ENCODE assay signal across 1 cellular context in genomic region chr19:18571564-18572344, GRCh38.
A peak's percentile ranks its signal among the peaks of the same experiment; 100 is the strongest.
TF ChIP-seq lines count a peak whose summit lies in the region.

UBA52 (plus strand) TSS chr19:18571857; CDS start chr19:18573301, 1,444 bp downstream.

TF ChIP-seq in SK-N-SH, 30 proteins besides CTCF, POLR2A, EP300 and RAD21 (continued from another document):
- TF ChIP-seq PBX3 (IDR thresholded peaks at IDR 0.05) (peak; percentile 7; the same call in 1 of the 2 replicates), TEAD4 (IDR thresholded peaks at IDR 0.05; ENCODE audit: borderline replicate concordance, insufficient read depth) (no peak), USF1 (IDR thresholded peaks at IDR 0.05; ENCODE audit: borderline replicate concordance, low read depth) (peak; percentile 95), USF2 (IDR thresholded peaks at IDR 0.05; ENCODE audit: borderline replicate concordance, low read depth, low read length) (peak; percentile 70), ZBTB33 (IDR thresholded peaks at IDR 0.05; ENCODE audit: borderline replicate concordance, low read depth) (no peak), MXI1 (IDR thresholded peaks at IDR 0.05; ENCODE audit: low read depth, low read length) (peak; percentile 100)
